In the genomic region with DNA sequence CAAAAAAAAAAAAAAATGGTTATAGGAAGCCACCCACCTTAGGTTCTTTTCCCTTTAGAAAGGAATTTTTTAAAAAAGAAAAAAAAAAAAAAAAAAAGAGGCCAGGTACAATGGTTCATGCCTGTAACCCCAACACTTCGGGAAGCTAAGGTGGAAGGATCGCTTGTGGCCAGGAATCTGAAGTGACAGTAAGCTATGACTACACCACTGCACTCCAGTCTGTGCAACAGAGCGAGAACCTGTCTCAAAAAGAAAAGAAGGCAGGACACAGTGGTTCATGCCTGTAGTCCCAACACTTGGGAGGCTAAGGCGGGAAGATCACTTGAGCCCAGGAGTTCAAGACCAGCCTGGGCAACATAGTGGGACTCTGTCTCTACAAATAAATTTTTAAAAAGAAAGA, we compare ENCODE assay signal across 9 cellular contexts. TPM values are rescaled to one million over a fixed set of nuclear protein-coding genes. Genes with fewer than 3 reads are reported as not detected.
DNase-seq lines count a peak whose midpoint lies in the region; ATAC-seq lines count a peak whose summit lies in the region.
"Had no signal": no experiment of that assay in that cellular context is flagged by ENCODE, and none has a peak within 500 bp of the region (broad histone marks: within the 10 kb centered on the region; RNA-seq: fewer than 3 reads in every experiment).

No MANE protein-coding gene starts in this region.

- no peaks in the 10 kb centered on the region for H3K27me3 Mint-ChIP-seq in activated T-cell treated with anti-CD3 and anti-CD28 coated beads, Interleukin-2, amount 50 U/mL, for 4 hours (ENCODE audit: low read depth)
- no peaks in the 10 kb centered on the region for H3K27me3 Mint-ChIP-seq in stimulated activated naive B cell treated with anti-CD40 and anti-IgM and Interleukin-4, amounts not matched to agents 10 μg/mL and 1 μg/mL and 100 μg/mL, for 72 hours

- H3K4me1 Mint-ChIP-seq in activated T-cell treated with anti-CD3 and anti-CD28 coated beads, Interleukin-2, amount 50 U/mL, for 4 hours (ENCODE audit: low read depth): peaks cover 32% of the 10 kb centered on the region
- peaks cover 16 to 44% of the 10 kb centered on the region in 2 donors for H3K4me1 Mint-ChIP-seq in stimulated activated naive B cell treated with anti-CD40 and anti-IgM and Interleukin-4, amounts not matched to agents 10 μg/mL and 1 μg/mL and 100 μg/mL, for 72 hours

- H3K4me3 Mint-ChIP-seq in activated T-cell treated with anti-CD3 and anti-CD28 coated beads, Interleukin-2, amount 50 U/mL, for 4 hours: peak overlapping the region; percentile 60
- H3K4me3 Mint-ChIP-seq in stimulated activated naive B cell treated with anti-CD40 and anti-IgM and Interleukin-4, amounts not matched to agents 10 μg/mL and 1 μg/mL and 100 μg/mL, for 72 hours: no peak overlapping the region

- peak in 1 of 2 donors; percentile 16 for ATAC-seq in activated T-cell treated with anti-CD3 and anti-CD28 coated beads, Interleukin-2, amount 50 U/mL, for 4 hours
- ATAC-seq in HG03439 (IDR thresholded peaks at IDR 0.05; ENCODE audit: unreplicated experiment) (peak; percentile 8), HG02970 (IDR thresholded peaks at IDR 0.05; ENCODE audit: low FRiP score, unreplicated experiment) (no peak)
- ATAC-seq in stimulated activated naive B cell treated with anti-CD40 and anti-IgM and Interleukin-4, amounts not matched to agents 10 μg/mL and 1 μg/mL and 100 μg/mL, for 72 hours (replicated peaks): peak; percentile 24 to 33

- no peak for DNase-seq in activated T-cell treated with anti-CD3 and anti-CD28 coated beads, Interleukin-2, amount 50 U/mL, for 4 hours
- no peak for DNase-seq in activated T-cell treated with anti-CD3 and anti-CD28 coated beads, Interleukin-2, amount 50 U/mL, for 48 hours
- DNase-seq in dermis blood vessel endothelial cell: peak; percentile 35
- DNase-seq in stimulated activated naive B cell treated with anti-CD40 and anti-IgM and Interleukin-4, amounts not matched to agents 10 μg/mL and 1 μg/mL and 100 μg/mL, for 72 hours: no peak
- no peak for DNase-seq in NCI-H2029 (lab: John Stamatoyannopoulos, UW)
- no peak for DNase-seq in GM03348 (ENCODE audit: low spot score)
- DNase-seq: C1 segment of cervical spinal cord had no signal

- H3K36me3 Mint-ChIP-seq in activated T-cell treated with anti-CD3 and anti-CD28 coated beads, Interleukin-2, amount 50 U/mL, for 4 hours (ENCODE audit: insufficient read depth): peaks cover 13% of the 10 kb centered on the region
- peaks cover 9 to 18% of the 10 kb centered on the region in 2 donors for H3K36me3 Mint-ChIP-seq in stimulated activated naive B cell treated with anti-CD40 and anti-IgM and Interleukin-4, amounts not matched to agents 10 μg/mL and 1 μg/mL and 100 μg/mL, for 72 hours

- H3K27ac Mint-ChIP-seq in stimulated activated naive B cell treated with anti-CD40 and anti-IgM and Interleukin-4, amounts not matched to agents 10 μg/mL and 1 μg/mL and 100 μg/mL, for 72 hours: no peak overlapping the region

- H3K9me3 Mint-ChIP-seq in activated T-cell treated with anti-CD3 and anti-CD28 coated beads, Interleukin-2, amount 50 U/mL, for 4 hours: no peaks in the 10 kb centered on the region
- no peaks in the 10 kb centered on the region for H3K9me3 Mint-ChIP-seq in stimulated activated naive B cell treated with anti-CD40 and anti-IgM and Interleukin-4, amounts not matched to agents 10 μg/mL and 1 μg/mL and 100 μg/mL, for 72 hours

RNA-seq across cellular contexts. Expression of a gene that starts 36.0 kb away (rescaled TPM):
- 10 to 100 TPM; 18.1 to 23.7 (median 23.2) TPM for total RNA-seq in activated T-cell treated with anti-CD3 and anti-CD28 coated beads, Interleukin-2, amount 50 U/mL, for 4 hours
- 104 and 143 TPM in 2 replicates for total RNA-seq in dermis blood vessel endothelial cell
